In genomic region chr9:134778841-134779411, GRCh38 we compare ENCODE assay signal across 8 cellular contexts.
DNase-seq lines count a peak whose midpoint lies in the region; ATAC-seq and TF ChIP-seq lines count a peak whose summit lies in the region.

No MANE protein-coding gene starts in this region.

- peaks cover 2% of the 10 kb centered on the region for H3K4me1 Mint-ChIP-seq in WTC11
- peaks cover 6 to 17% of the 10 kb centered on the region in 2 donors for H3K4me1 Mint-ChIP-seq in stimulated activated naive B cell treated with anti-CD40 and anti-IgM and Interleukin-4, amounts not matched to agents 10 μg/mL and 1 μg/mL and 100 μg/mL, for 72 hours

- no peaks in the 10 kb centered on the region for H3K9me3 Mint-ChIP-seq in WTC11
- no peaks in the 10 kb centered on the region for H3K9me3 Mint-ChIP-seq in stimulated activated naive B cell treated with anti-CD40 and anti-IgM and Interleukin-4, amounts not matched to agents 10 μg/mL and 1 μg/mL and 100 μg/mL, for 72 hours

- H3K27ac Mint-ChIP-seq in WTC11: no peak overlapping the region
- H3K27ac Mint-ChIP-seq in stimulated activated naive B cell treated with anti-CD40 and anti-IgM and Interleukin-4, amounts not matched to agents 10 μg/mL and 1 μg/mL and 100 μg/mL, for 72 hours: no peak overlapping the region

- no peak overlapping the region for H3K4me3 Mint-ChIP-seq in WTC11
- H3K4me3 Mint-ChIP-seq in stimulated activated naive B cell treated with anti-CD40 and anti-IgM and Interleukin-4, amounts not matched to agents 10 μg/mL and 1 μg/mL and 100 μg/mL, for 72 hours: no peak overlapping the region

- DNase-seq in AML-193 (lab: John Stamatoyannopoulos, UW) (peak; percentile 2 to 7), HK-2 (ENCODE audit: unreplicated experiment) (peak; percentile 40), WTC11 (ENCODE audit: low spot score) (peak; percentile 86), hepatic stellate cell (ENCODE audit: low spot score) (peak; percentile 53), superior temporal gyrus (ENCODE audit: extremely low spot score) (peak; percentile 51)
- no peak for DNase-seq in stimulated activated naive B cell treated with anti-CD40 and anti-IgM and Interleukin-4, amounts not matched to agents 10 μg/mL and 1 μg/mL and 100 μg/mL, for 72 hours
- no peak for DNase-seq in stimulated activated CD4-positive, alpha-beta T cell treated with anti-CD3 and anti-CD28 coated beads, Interleukin-12 subunit alpha, Interleukin-12 subunit beta, amount 100 ng/mL, for 4 hours

- CTCF ChIA-PET in WTC11 (lab: Charles Lee): interaction anchor here (0.5 to 2.2 kb wide), 53 partner anchors 8 to 409 kb away, joined by 3 to 24 read pairs (median 4); no protein-coding TSS in a partner anchor

- TF ChIP-seq CTCF in WTC11 (IDR thresholded peaks at IDR 0.05): peak; percentile 47

- no peaks in the 10 kb centered on the region for H3K27me3 Mint-ChIP-seq in WTC11 (ENCODE audit: low read depth)
- H3K27me3 Mint-ChIP-seq in stimulated activated naive B cell treated with anti-CD40 and anti-IgM and Interleukin-4, amounts not matched to agents 10 μg/mL and 1 μg/mL and 100 μg/mL, for 72 hours: peaks cover 0 to 21% of the 10 kb centered on the region in 2 donors

- POLR2A ChIA-PET in WTC11 (lab: Charles Lee): interaction anchor here (0.5 kb wide), 1 partner anchor 82 kb away, joined by 3 read pairs; no protein-coding TSS in a partner anchor

- H3K36me3 Mint-ChIP-seq in WTC11: no peaks in the 10 kb centered on the region
- no peaks in the 10 kb centered on the region for H3K36me3 Mint-ChIP-seq in stimulated activated naive B cell treated with anti-CD40 and anti-IgM and Interleukin-4, amounts not matched to agents 10 μg/mL and 1 μg/mL and 100 μg/mL, for 72 hours

- ATAC-seq in WTC11 (peak; percentile 92), GM18519 (IDR thresholded peaks at IDR 0.05; ENCODE audit: low FRiP score, unreplicated experiment) (no peak)
- ATAC-seq in stimulated activated naive B cell treated with anti-CD40 and anti-IgM and Interleukin-4, amounts not matched to agents 10 μg/mL and 1 μg/mL and 100 μg/mL, for 72 hours (replicated peaks): no peak

TF ChIP-seq in WTC11, 78 proteins besides CTCF, POLR2A, EP300 and RAD21:
- TF ChIP-seq, protein P1, sequence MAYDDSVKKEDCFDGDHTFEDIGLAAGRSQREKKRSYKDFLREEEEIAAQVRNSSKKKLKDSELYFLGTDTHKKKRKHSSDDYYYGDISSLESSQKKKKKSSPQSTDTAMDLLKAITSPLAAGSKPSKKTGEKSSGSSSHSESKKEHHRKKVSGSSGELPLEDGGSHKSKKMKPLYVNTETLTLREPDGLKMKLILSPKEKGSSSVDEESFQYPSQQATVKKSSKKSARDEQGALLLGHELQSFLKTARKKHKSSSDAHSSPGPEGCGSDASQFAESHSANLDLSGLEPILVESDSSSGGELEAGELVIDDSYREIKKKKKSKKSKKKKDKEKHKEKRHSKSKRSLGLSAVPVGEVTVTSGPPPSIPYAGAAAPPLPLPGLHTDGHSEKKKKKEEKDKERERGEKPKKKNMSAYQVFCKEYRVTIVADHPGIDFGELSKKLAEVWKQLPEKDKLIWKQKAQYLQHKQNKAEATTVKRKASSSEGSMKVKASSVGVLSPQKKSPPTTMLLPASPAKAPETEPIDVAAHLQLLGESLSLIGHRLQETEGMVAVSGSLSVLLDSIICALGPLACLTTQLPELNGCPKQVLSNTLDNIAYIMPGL (CRISPR knock-in tag; IDR thresholded peaks at IDR 0.05): 0 out of 2 replicates have a peak, but pooled peaks have one; percentile 29
- no peak for TF ChIP-seq ESRRA (CRISPR knock-in tag; IDR thresholded peaks at IDR 0.05; ENCODE audit: borderline replicate concordance)
- TF ChIP-seq FOXJ3 (CRISPR knock-in tag; IDR thresholded peaks at IDR 0.05; ENCODE audit: borderline replicate concordance): no peak
- TF ChIP-seq ZNF416 (CRISPR knock-in tag; IDR thresholded peaks at IDR 0.05): no peak
- TF ChIP-seq, protein P2, sequence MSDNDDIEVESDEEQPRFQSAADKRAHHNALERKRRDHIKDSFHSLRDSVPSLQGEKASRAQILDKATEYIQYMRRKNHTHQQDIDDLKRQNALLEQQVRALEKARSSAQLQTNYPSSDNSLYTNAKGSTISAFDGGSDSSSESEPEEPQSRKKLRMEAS (CRISPR knock-in tag; IDR thresholded peaks at IDR 0.05): 0 out of 2 replicates have a peak, but pooled peaks have one; percentile 21
- no peak for TF ChIP-seq MXD4 (CRISPR knock-in tag; IDR thresholded peaks at IDR 0.05; ENCODE audit: borderline replicate concordance)
- no peak for TF ChIP-seq ETV6 (CRISPR knock-in tag; IDR thresholded peaks at IDR 0.05)

Comparison
In these comparisons a context has a peak if more than half of its experiments do, and no peak if none do; other contexts are left out.
1. DNase-seq: peak in AML-193 (2 of 2), HK-2 (single experiment), WTC11 (single experiment), hepatic stellate cell (single experiment) and superior temporal gyrus (single experiment); none in stimulated activated naive B cell treated with anti-CD40 and anti-IgM and Interleukin-4, amounts not matched to agents 10 μg/mL and 1 μg/mL and 100 μg/mL, for 72 hours (single experiment) and stimulated activated CD4-positive, alpha-beta T cell treated with anti-CD3 and anti-CD28 coated beads, Interleukin-12 subunit alpha, Interleukin-12 subunit beta, amount 100 ng/mL, for 4 hours (single experiment).